ENCODE assay signal across 8 cellular contexts in the genomic region with DNA sequence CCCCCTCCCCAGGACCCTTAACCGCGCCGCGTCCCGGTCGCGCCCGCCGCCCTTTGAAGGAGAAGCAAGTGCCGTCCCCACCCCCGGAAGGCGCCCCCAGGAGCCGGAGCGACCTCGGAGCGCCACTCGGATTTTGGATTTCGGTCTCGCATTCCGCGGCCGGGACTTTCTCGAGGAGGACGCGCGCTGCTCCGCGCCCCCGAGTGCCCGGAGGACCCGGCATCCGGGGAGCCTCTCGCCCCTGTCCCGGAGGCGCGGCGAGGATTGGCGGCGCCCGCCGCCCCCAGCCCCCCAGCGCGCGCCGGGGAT. TPM values are rescaled to one million over a fixed set of nuclear protein-coding genes. Genes with fewer than 3 reads are reported as not detected.
A peak's percentile ranks its signal among the peaks of the same experiment; 100 is the strongest.
DNase-seq lines count a peak whose midpoint lies in the region; ATAC-seq, FAIRE-seq and TF ChIP-seq lines count a peak whose summit lies in the region.

No MANE protein-coding gene starts in this region.

- no peak for ATAC-seq in PC-3
- no peak for ATAC-seq in GM21723 (IDR thresholded peaks at IDR 0.05; ENCODE audit: unreplicated experiment)
- ATAC-seq in activated CD4-positive, CD25-positive, alpha-beta regulatory T cell treated with anti-CD3 and anti-CD28 coated beads, Interleukin-2, amount 50 U/mL, for 24 hours: no peak
- ATAC-seq in HG02970 (IDR thresholded peaks at IDR 0.05; ENCODE audit: low FRiP score, unreplicated experiment): no peak

- BruUV-seq in PC-3 (replicated peaks; lab: Mats Ljungman, UMichigan): no TSS peak
- BruUV-seq in endothelial cell of umbilical vein (replicated peaks; lab: Mats Ljungman, UMichigan): no TSS peak

- H3K4me1 ChIP-seq in PC-3 (ENCODE audit: insufficient read depth, low read length) (peaks cover 28% of the 10 kb centered on the region), endothelial cell of umbilical vein (ENCODE audit: control insufficient read depth, extremely low read depth, insufficient read depth, low read length) (peaks cover 22% of the 10 kb centered on the region), osteoblast (ENCODE audit: insufficient read depth, low read length) (peaks cover 19% of the 10 kb centered on the region)

- peak overlapping the region; percentile 79 for H3K4me2 ChIP-seq in PC-3 (ENCODE audit: low read length)
- no peak overlapping the region for H3K4me2 ChIP-seq in endothelial cell of umbilical vein (ENCODE audit: insufficient read depth, low read length)
- H3K4me2 ChIP-seq in osteoblast (ENCODE audit: insufficient read depth, low read length): peak overlapping the region; percentile 18

- dilution Hi-C loops in endothelial cell of umbilical vein (cut with MboI; ENCODE audit: extremely low pct_ligation_motif_present, low sequenced_read_pairs): no loop called here

- CTCF ChIA-PET in PC-3 (lab: Charles Lee): no interaction called here
- CTCF ChIA-PET in endothelial cell of umbilical vein (lab: Charles Lee): interaction anchor here (1.6 kb wide), 1 partner anchor 16 kb away, joined by 14 read pairs; no protein-coding TSS in a partner anchor

- no peaks in the 10 kb centered on the region for H3K9me1 ChIP-seq in endothelial cell of umbilical vein (replicated peaks; ENCODE audit: control insufficient read depth, extremely low read depth, insufficient read depth, low read length)

- peaks cover 49% of the 10 kb centered on the region for H3K79me2 ChIP-seq in PC-3 (ENCODE audit: low read length)
- H3K79me2 ChIP-seq in endothelial cell of umbilical vein (ENCODE audit: control insufficient read depth, insufficient read depth, low read length): peaks cover 46% of the 10 kb centered on the region
- H3K79me2 ChIP-seq in osteoblast (ENCODE audit: insufficient read depth, low read length): peaks cover 44% of the 10 kb centered on the region

- no peak for FAIRE-seq in endothelial cell of umbilical vein (lab: Jason Lieb, UNC)

- H2AFZ ChIP-seq in PC-3 (ENCODE audit: low read length) (no peak overlapping the region), endothelial cell of umbilical vein (ENCODE audit: low read depth, low read length) (no peak overlapping the region), osteoblast (ENCODE audit: low read length) (no peak overlapping the region)

- peaks cover 8% of the 10 kb centered on the region for H4K20me1 ChIP-seq in PC-3 (ENCODE audit: low read length)
- no peaks in the 10 kb centered on the region for H4K20me1 ChIP-seq in endothelial cell of umbilical vein (replicated peaks; ENCODE audit: control insufficient read depth, extremely low read depth, insufficient read depth, low read length)
- H4K20me1 ChIP-seq in osteoblast (ENCODE audit: insufficient read depth, low read length): peaks cover 23% of the 10 kb centered on the region

- H3K27me3 ChIP-seq in PC-3 (ENCODE audit: low read length) (no peaks in the 10 kb centered on the region), endothelial cell of umbilical vein (ENCODE audit: control insufficient read depth in 2 of 2, insufficient read depth in 2 of 2, low read length in 2 of 2) (no peaks in the 10 kb centered on the region), osteoblast (ENCODE audit: insufficient read depth, low read length) (no peaks in the 10 kb centered on the region)

- H3K27ac ChIP-seq in PC-3 (ENCODE audit: low read length): peak overlapping the region; percentile 32; the same call in 1 of the 2 replicates
- peak overlapping the region; percentile 66 for H3K27ac ChIP-seq in endothelial cell of umbilical vein (ENCODE audit: insufficient read depth, low read depth, low read length)
- peak overlapping the region; percentile 33 for H3K27ac ChIP-seq in osteoblast (ENCODE audit: low read depth, low read length)

- no peaks in the 10 kb centered on the region for H3F3A ChIP-seq in PC-3 (ENCODE audit: low read length, unreplicated experiment)

- peak overlapping the region; percentile 86 for H3K9ac ChIP-seq in PC-3 (ENCODE audit: low read length)
- H3K9ac ChIP-seq in endothelial cell of umbilical vein (replicated peaks; ENCODE audit: extremely low read depth, insufficient read depth, low read length): peak overlapping the region; percentile 87

- DNase-seq in COLO668 (lab: John Stamatoyannopoulos, UW; ENCODE audit: unreplicated experiment) (peak; percentile 60), PC-3 (no peak), endothelial cell of umbilical vein (ENCODE audit: low read depth, low spot score) (no peak), osteoblast (ENCODE audit: insufficient read length, low spot score, missing footprints) (no peak), NCI-H2196 (lab: John Stamatoyannopoulos, UW; ENCODE audit: unreplicated experiment) (no peak)

- H3K4me3 ChIP-seq in PC-3 (ENCODE audit: low read length): peak overlapping the region; percentile 86
- H3K4me3 ChIP-seq in endothelial cell of umbilical vein (replicated peaks in 1 of 3; ENCODE audit: insufficient read depth in 1 of 3, low read depth in 1 of 3, low read length in 3 of 3): peak overlapping the region; percentile 57 to 85 (median 60)
- H3K4me3 ChIP-seq in osteoblast (ENCODE audit: insufficient read depth, low read length): peak overlapping the region; percentile 80

- H3K9me3 ChIP-seq in PC-3 (ENCODE audit: low read length) (no peaks in the 10 kb centered on the region), endothelial cell of umbilical vein (replicated peaks; ENCODE audit: control insufficient read depth, insufficient read depth, low read length) (no peaks in the 10 kb centered on the region), osteoblast (ENCODE audit: low read depth, low read length) (no peaks in the 10 kb centered on the region)

- no peaks in the 10 kb centered on the region for H3K9me2 ChIP-seq in PC-3 (replicated peaks; ENCODE audit: low read length)

- intact Hi-C loops in PC-3 (cut with micrococcal nuclease): no loop called here
- intact Hi-C loops in endothelial cell of umbilical vein (cut with micrococcal nuclease): loop anchor here (1.0 to 10.0 kb wide), 2 partner anchors 16 to 455 kb away; partner anchors contain the start of gene PTBP1

- no peak for TF ChIP-seq CTCF in PC-3 (conservative IDR thresholded peaks at IDR 0.05; ENCODE audit: low read depth, low read length)
- no peak for TF ChIP-seq CTCF in endothelial cell of umbilical vein (IDR thresholded peaks at IDR 0.05; ENCODE audit: extremely low read depth in 1 of 2, insufficient read depth in 1 of 2, low read depth in 1 of 2, low read length in 2 of 2)
- no peak for TF ChIP-seq CTCF in osteoblast (IDR thresholded peaks at IDR 0.05; ENCODE audit: extremely low read depth, low read depth, low read length)

- TF ChIP-seq POLR2A in endothelial cell of umbilical vein (IDR thresholded peaks at IDR 0.05; ENCODE audit: low read depth, low read length): no peak

- POLR2A ChIA-PET in PC-3 (lab: Charles Lee; ENCODE audit: unreplicated experiment): no interaction called here
- POLR2A ChIA-PET in endothelial cell of umbilical vein (lab: Charles Lee): no interaction called here

- peaks cover 25% of the 10 kb centered on the region for H3K36me3 ChIP-seq in PC-3 (ENCODE audit: low read depth, low read length)
- H3K36me3 ChIP-seq in endothelial cell of umbilical vein (ENCODE audit: control insufficient read depth in 2 of 2, extremely low read depth in 1 of 2, insufficient read depth in 2 of 2, low read length in 2 of 2): peaks cover 10 to 15% of the 10 kb centered on the region in 2 experiments
- peaks cover 24% of the 10 kb centered on the region for H3K36me3 ChIP-seq in osteoblast (ENCODE audit: insufficient read depth, low read length)

RNA-seq across cellular contexts. Expression of gene MIDN, which starts 1.6 kb away (rescaled TPM):
- total RNA-seq in PC-3 (2014; rRNA removed) (17.3 and 41.8 TPM in 2 replicates), endothelial cell of umbilical vein (85.9 and 107 TPM in 2 replicates), osteoblast (14.4 and 19.9 TPM in 2 replicates)
- 20.0 and 23.6 TPM in 2 replicates for polyA plus RNA-seq in endothelial cell of umbilical vein
- polyA plus RNA-seq in endothelial cell of umbilical vein (2011; cell fraction: cytosol; rRNA removed): 8.3 and 13.6 TPM in 2 replicates
- 26.3 and 27.8 TPM in 2 replicates for polyA plus RNA-seq in endothelial cell of umbilical vein (2011; cell fraction: nucleus; rRNA removed)
- polyA plus RNA-seq in endothelial cell of umbilical vein (2012): 16.1 and 27.1 TPM in 2 replicates
- polyA minus RNA-seq in endothelial cell of umbilical vein: 13.6 and 16.8 TPM in 2 replicates
- 34.1 TPM for polyA minus RNA-seq in endothelial cell of umbilical vein (2011; cell fraction: cytosol; rRNA and poly(A)+ RNA removed)
- polyA minus RNA-seq in endothelial cell of umbilical vein (2011; cell fraction: nucleus; rRNA and poly(A)+ RNA removed): 10.2 and 42.0 TPM in 2 replicates

RNA-seq across cellular contexts. Expression of gene ATP5F1D, which starts 8.4 kb away (rescaled TPM):
- 102 and 187 TPM in 2 replicates for total RNA-seq in PC-3 (2014; rRNA removed)
- 190 and 192 TPM in 2 replicates for total RNA-seq in endothelial cell of umbilical vein
- 167 and 236 TPM in 2 replicates for polyA plus RNA-seq in endothelial cell of umbilical vein
- polyA plus RNA-seq in endothelial cell of umbilical vein (2011; cell fraction: cytosol; rRNA removed): 55.6 and 104 TPM in 2 replicates
- 31.6 and 37.8 TPM in 2 replicates for polyA plus RNA-seq in endothelial cell of umbilical vein (2011; cell fraction: nucleus; rRNA removed)
- 93.2 and 184 TPM in 2 replicates for polyA plus RNA-seq in endothelial cell of umbilical vein (2012)
- 27.5 and 56.7 TPM in 2 replicates for polyA minus RNA-seq in endothelial cell of umbilical vein
- polyA minus RNA-seq in endothelial cell of umbilical vein (2011; cell fraction: cytosol; rRNA and poly(A)+ RNA removed): 231 TPM
- polyA minus RNA-seq in endothelial cell of umbilical vein (2011; cell fraction: nucleus; rRNA and poly(A)+ RNA removed): 9.3 and 13.8 TPM in 2 replicates
- 12.4 and 13.8 TPM in 2 replicates for total RNA-seq in osteoblast

RNA-seq across cellular contexts. Expression of gene CBARP, which starts 12.1 kb away (rescaled TPM):
- total RNA-seq in PC-3 (2014; rRNA removed): 3.3 and 6.3 TPM in 2 replicates
- total RNA-seq in endothelial cell of umbilical vein: 9.2 and 9.6 TPM in 2 replicates
- polyA plus RNA-seq in endothelial cell of umbilical vein: 3.5 and 4.4 TPM in 2 replicates
- polyA plus RNA-seq in endothelial cell of umbilical vein (2011; cell fraction: cytosol; rRNA removed): 1.0 and 2.5 TPM in 2 replicates
- 6.4 and 6.5 TPM in 2 replicates for polyA plus RNA-seq in endothelial cell of umbilical vein (2011; cell fraction: nucleus; rRNA removed)
- polyA plus RNA-seq in endothelial cell of umbilical vein (2012): 2.6 and 7.5 TPM in 2 replicates
- polyA minus RNA-seq in endothelial cell of umbilical vein: 0.70 and 1.6 TPM in 2 replicates
- 0.51 TPM for polyA minus RNA-seq in endothelial cell of umbilical vein (2011; cell fraction: cytosol; rRNA and poly(A)+ RNA removed)
- polyA minus RNA-seq in endothelial cell of umbilical vein (2011; cell fraction: nucleus; rRNA and poly(A)+ RNA removed): 1.4 and 3.3 TPM in 2 replicates
- 1.8 and 2.9 TPM in 2 replicates for total RNA-seq in osteoblast

RNA-seq across cellular contexts. Expression of gene CIRBP, which starts 19.2 kb away (rescaled TPM):
- total RNA-seq in PC-3 (2014; rRNA removed): 136 and 197 TPM in 2 replicates
- 225 and 229 TPM in 2 replicates for total RNA-seq in endothelial cell of umbilical vein
- polyA plus RNA-seq in endothelial cell of umbilical vein: 267 and 439 TPM in 2 replicates
- polyA plus RNA-seq in endothelial cell of umbilical vein (2011; cell fraction: cytosol; rRNA removed): 345 and 381 TPM in 2 replicates
- 851 and 1,301 TPM in 2 replicates for polyA plus RNA-seq in endothelial cell of umbilical vein (2011; cell fraction: nucleus; rRNA removed)
- 199 and 231 TPM in 2 replicates for polyA plus RNA-seq in endothelial cell of umbilical vein (2012)
- polyA minus RNA-seq in endothelial cell of umbilical vein: 136 and 186 TPM in 2 replicates
- 43.9 TPM for polyA minus RNA-seq in endothelial cell of umbilical vein (2011; cell fraction: cytosol; rRNA and poly(A)+ RNA removed)
- 105 and 121 TPM in 2 replicates for polyA minus RNA-seq in endothelial cell of umbilical vein (2011; cell fraction: nucleus; rRNA and poly(A)+ RNA removed)
- 300 and 380 TPM in 2 replicates for total RNA-seq in osteoblast

RNA-seq across cellular contexts. Expression of gene FAM174C, which starts 25.4 kb away (rescaled TPM):
- total RNA-seq in PC-3 (2014; rRNA removed): 110 and 133 TPM in 2 replicates
- 46.7 and 47.5 TPM in 2 replicates for total RNA-seq in endothelial cell of umbilical vein
- 83.9 and 127 TPM in 2 replicates for polyA plus RNA-seq in endothelial cell of umbilical vein
- 45.5 and 62.4 TPM in 2 replicates for polyA plus RNA-seq in endothelial cell of umbilical vein (2011; cell fraction: cytosol; rRNA removed)
- polyA plus RNA-seq in endothelial cell of umbilical vein (2011; cell fraction: nucleus; rRNA removed): 22.4 and 27.0 TPM in 2 replicates
- 36.7 and 43.6 TPM in 2 replicates for polyA plus RNA-seq in endothelial cell of umbilical vein (2012)
- polyA minus RNA-seq in endothelial cell of umbilical vein: 10.6 and 15.2 TPM in 2 replicates
- 70.9 TPM for polyA minus RNA-seq in endothelial cell of umbilical vein (2011; cell fraction: cytosol; rRNA and poly(A)+ RNA removed)
- polyA minus RNA-seq in endothelial cell of umbilical vein (2011; cell fraction: nucleus; rRNA and poly(A)+ RNA removed): 5.8 and 8.0 TPM in 2 replicates
- total RNA-seq in osteoblast: 21.8 and 25.0 TPM in 2 replicates
